18 cellular contexts compared by ENCODE assay signal in genomic region chr4:153582954-153583456, GRCh38.
"Had no signal": no experiment of that assay in that cellular context is flagged by ENCODE, and none has a peak within 500 bp of the region (broad histone marks: within the 10 kb centered on the region; RNA-seq: fewer than 3 reads in every experiment).

No MANE protein-coding gene starts in this region.

- H3K4me3 Mint-ChIP-seq: activated naive CD8-positive, alpha-beta T cell; dendritic cell treated with granulocyte-macrophage colony-stimulating factor and Interleukin-4, amounts not matched to agents 40 ng/mL and 50 ng/mL, for 4 days; effector memory CD8-positive, alpha-beta T cell; neural progenitor cell; T-helper 1 cell treated with Interleukin-12 subunit alpha and Interleukin-12 subunit beta and Interleukin-4 antibody, amounts not matched to agents 30 μg/mL and 1 μg/mL, for 36 hours had no signal

- DNase-seq: activated CD4-positive, alpha-beta T cell treated with anti-CD3 and anti-CD28 coated beads, Interleukin-2, amount 50 U/mL, for 48 hours; activated CD4-positive, CD25-positive, alpha-beta regulatory T cell; activated CD8-positive, alpha-beta memory T cell treated with anti-CD3 and anti-CD28 coated beads, Interleukin-2, amount 50 U/mL, for 4 hours; anterior cingulate cortex; cerebellar nuclear complex; effector memory CD8-positive, alpha-beta T cell; hippocampal formation; left ventricle myocardium superior; pancreas; stimulated activated CD4-positive, alpha-beta T cell treated with anti-CD3 and anti-CD28 coated beads, Interleukin-12 subunit alpha, Interleukin-12 subunit beta, amount 100 ng/mL, for 4 hours; stomach had no signal

- H3K27ac ChIP-seq: epithelial cell of prostate, neural progenitor cell, pancreas, stomach, thoracic aorta had no signal

- H3K27ac Mint-ChIP-seq: activated naive CD8-positive, alpha-beta T cell; activated T-helper 2 cell treated with anti-CD3 and anti-CD28 coated beads, Interferon-gamma antibody, Interleukin-2, Interleukin-4, amounts not matched to agents 10 μg/mL and 5 μg/mL and 100 μg/mL, durations not matched to agents 14 hours and 24 hours and 36 hours; dendritic cell treated with granulocyte-macrophage colony-stimulating factor and Interleukin-4, amounts not matched to agents 40 ng/mL and 50 ng/mL, for 4 days; neural progenitor cell; T-helper 1 cell treated with Interleukin-12 subunit alpha and Interleukin-12 subunit beta and Interleukin-4 antibody, amounts not matched to agents 30 μg/mL and 1 μg/mL, for 36 hours had no signal

- H3K4me1 ChIP-seq: neural progenitor cell, pancreas, stomach had no signal

- ATAC-seq: effector memory CD8-positive, alpha-beta T cell; left ventricle myocardium superior; pancreas had no signal

- H3K4me3 ChIP-seq: neural progenitor cell, pancreas, stomach, thoracic aorta had no signal

- H3K27me3 Mint-ChIP-seq: activated naive CD8-positive, alpha-beta T cell; dendritic cell treated with granulocyte-macrophage colony-stimulating factor and Interleukin-4, amounts not matched to agents 40 ng/mL and 50 ng/mL, for 4 days; effector memory CD8-positive, alpha-beta T cell had no signal

- H3K36me3 ChIP-seq: neural progenitor cell had no signal

- H3K27me3 ChIP-seq: neural progenitor cell, pancreas, stomach had no signal

- H3K9me3 Mint-ChIP-seq: activated T-helper 2 cell treated with anti-CD3 and anti-CD28 coated beads, Interferon-gamma antibody, Interleukin-2, Interleukin-4, amounts not matched to agents 10 μg/mL and 5 μg/mL and 100 μg/mL, durations not matched to agents 14 hours and 24 hours and 36 hours; dendritic cell treated with granulocyte-macrophage colony-stimulating factor and Interleukin-4, amounts not matched to agents 40 ng/mL and 50 ng/mL, for 4 days; effector memory CD8-positive, alpha-beta T cell; neural progenitor cell; T-helper 1 cell treated with Interleukin-12 subunit alpha and Interleukin-12 subunit beta and Interleukin-4 antibody, amounts not matched to agents 30 μg/mL and 1 μg/mL, for 36 hours had no signal

- H3K9me3 ChIP-seq: pancreas, stomach, thoracic aorta had no signal

- H3K4me1 Mint-ChIP-seq: neural progenitor cell had no signal
